15 cellular contexts compared by ENCODE assay signal in the genomic region with DNA sequence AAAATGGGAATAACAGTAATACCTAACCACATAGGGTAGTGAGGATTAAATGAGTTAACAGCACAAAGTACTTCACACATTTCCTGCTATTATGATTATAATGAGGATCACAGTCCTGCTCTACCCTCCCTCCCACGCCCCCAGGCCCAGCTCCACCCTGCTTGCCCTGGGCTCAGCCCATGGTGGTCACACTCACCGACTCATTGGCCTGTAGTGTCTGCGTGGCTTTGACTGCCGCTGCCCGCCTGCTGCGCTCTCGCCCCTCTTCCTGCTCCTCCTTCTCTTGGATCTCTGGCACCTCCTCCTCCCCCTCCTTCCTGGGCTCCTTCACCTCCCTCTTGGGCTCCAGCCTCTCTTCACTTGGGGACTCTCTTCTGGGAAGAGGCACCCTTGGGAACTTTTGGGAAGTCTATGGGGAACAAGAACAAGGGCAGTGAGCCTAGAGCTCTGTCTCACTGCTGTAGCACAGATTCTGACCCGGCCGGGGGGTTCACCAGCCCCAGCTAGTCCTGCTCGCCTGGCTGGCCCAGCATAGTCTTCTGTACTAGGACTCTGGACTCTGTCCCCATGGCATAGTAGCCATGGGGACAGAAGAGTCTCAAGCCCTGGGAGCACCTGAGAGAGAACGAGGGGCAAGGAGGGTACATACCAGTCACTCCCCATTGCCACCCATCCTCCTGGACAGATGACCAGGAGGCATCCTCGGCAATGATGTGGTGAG. TPM values are rescaled to one million over a fixed set of nuclear protein-coding genes. Genes with fewer than 3 reads are reported as not detected.
DNase-seq lines count a peak whose midpoint lies in the region; ATAC-seq, FAIRE-seq and TF ChIP-seq lines count a peak whose summit lies in the region.
"Had no signal": no experiment of that assay in that cellular context is flagged by ENCODE, and none has a peak within 500 bp of the region (broad histone marks: within the 10 kb centered on the region; RNA-seq: fewer than 3 reads in every experiment).

No MANE protein-coding gene starts in this region.

- H3K36me3 ChIP-seq in left ventricle myocardium inferior (peaks cover 88% of the 10 kb centered on the region), GM12878 (ENCODE audit: control insufficient read depth in 2 of 2, insufficient read depth in 2 of 2, low read length in 1 of 2) (peaks cover 56 to 72% of the 10 kb centered on the region in 2 experiments), uterus (no peaks in the 10 kb centered on the region)

- no peak overlapping the region for H3K4me2 ChIP-seq in GM12878 (ENCODE audit: control insufficient read depth, insufficient read depth)

- no peak overlapping the region for H2AFZ ChIP-seq in GM12878 (ENCODE audit: control insufficient read depth, low read depth, low read length)

- no peaks in the 10 kb centered on the region for H3K9me3 ChIP-seq in left ventricle myocardium inferior (replicated peaks)
- H3K9me3 ChIP-seq in GM12878 (replicated peaks; ENCODE audit: control insufficient read depth, insufficient read depth, low read length), result no peaks in the 10 kb centered on the region
- H3K9me3 ChIP-seq in uterus, result no peaks in the 10 kb centered on the region

- no peak for TF ChIP-seq EP300 in GM12878 (IDR thresholded peaks at IDR 0.05; ENCODE audit: borderline replicate concordance in 1 of 2, control insufficient read depth in 1 of 2, low read depth in 2 of 2, low read length in 2 of 2)

- TF ChIP-seq POLR2A in GM12878 (IDR thresholded peaks at IDR 0.05; ENCODE audit: low read depth, low read length), result peak; percentile 66
- no peak for TF ChIP-seq POLR2A in uterus (IDR thresholded peaks at IDR 0.05)

- POLR2A ChIA-PET in GM12878 (lab: Charles Lee), result interaction anchor here (0.5 kb wide), 1 partner anchor 33 kb away, joined by 4 read pairs; no protein-coding TSS in a partner anchor
- POLR2A ChIA-PET in naive thymus-derived CD8-positive, alpha-beta T cell (lab: Charles Lee), result interaction anchor here (0.5 to 1.7 kb wide), 3 partner anchors 12 to 76 kb away, joined by 4 to 7 read pairs (median 4); partner anchors contain the start of gene DNAL1

- H3K27ac ChIP-seq in left ventricle myocardium inferior (replicated peaks), result peak overlapping the region; percentile 21
- no peak overlapping the region for H3K27ac ChIP-seq in GM12878 (ENCODE audit: control insufficient read depth, insufficient read depth)
- H3K27ac ChIP-seq in uterus, result peak overlapping the region; percentile 38 to 39
- H3K27ac ChIP-seq: foreskin keratinocyte had no signal

- SMC1A ChIA-PET in GM12878 (lab: Charles Lee; ENCODE audit: uncharacterized antibody, unreplicated experiment), result no interaction called here

- intact Hi-C loops in left ventricle myocardium inferior (cut with micrococcal nuclease), result no loop called here
- intact Hi-C loops in Right ventricle myocardium inferior (cut with DNase I), result no loop called here
- intact Hi-C loops in GM12878 (cut with micrococcal nuclease; ENCODE audit: unreplicated experiment), result no loop called here
- intact Hi-C loops in uterus (cut with DNase I; ENCODE audit: low total_unique reads), result loop anchor here (10.0 kb wide), 1 partner anchor 76 kb away; the partner anchor contains the start of gene DNAL1

- no TSS peak for BruUV-seq in GM12878 (replicated peaks; lab: Mats Ljungman, UMichigan)

- DNase-seq in left ventricle myocardium inferior (no peak), Right ventricle myocardium inferior (ENCODE audit: missing footprints) (no peak), GM12878 (ENCODE audit: low read depth, low spot score) (no peak), uterus (no peak), NCI-H345 treated with DMSO at 0.1 percent for 48 hours (lab: John Stamatoyannopoulos, UW; ENCODE audit: unreplicated experiment) (no peak), DMS 273 (lab: John Stamatoyannopoulos, UW; ENCODE audit: unreplicated experiment) (no peak)
- DNase-seq in naive thymus-derived CD8-positive, alpha-beta T cell, result no peak
- DNase-seq in stimulated activated CD4-positive, alpha-beta T cell treated with anti-CD3 and anti-CD28 coated beads, Interleukin-15, amount 100 ng/mL, for 24 hours, result no peak
- DNase-seq: activated CD8-positive, alpha-beta memory T cell treated with anti-CD3 and anti-CD28 coated beads, Interleukin-2, amount 50 U/mL, for 48 hours; effector memory CD4-positive, alpha-beta T cell; foreskin keratinocyte; KG1; NCI-H2029; NK-92 treated with Interleukin-12 subunit alpha and Interleukin-12 subunit beta, amount 100 ng/mL, for 24 hours had no signal

- no peak overlapping the region for H3K9ac ChIP-seq in GM12878 (ENCODE audit: control insufficient read depth, insufficient read depth, low read length)

- no peaks in the 10 kb centered on the region for H3K9me3 Mint-ChIP-seq in naive thymus-derived CD8-positive, alpha-beta T cell

- in situ Hi-C loops in GM12878 (cut with MboI), result no loop called here

- H3K4me3 Mint-ChIP-seq in naive thymus-derived CD8-positive, alpha-beta T cell, result no peak overlapping the region

- peaks cover 0 to 6% (median 2%) of the 10 kb centered on the region in 4 donors for H3K4me1 Mint-ChIP-seq in naive thymus-derived CD8-positive, alpha-beta T cell

- RAD21 ChIA-PET in GM12878 (lab: Charles Lee; ENCODE audit: unreplicated experiment), result no interaction called here

- peak overlapping the region in 9 of 10 donors; percentile 26 to 88 (median 65) for H3K27ac Mint-ChIP-seq in naive thymus-derived CD8-positive, alpha-beta T cell

- H3K27me3 Mint-ChIP-seq in naive thymus-derived CD8-positive, alpha-beta T cell, result no peaks in the 10 kb centered on the region

- H3K27me3 ChIP-seq in left ventricle myocardium inferior (ENCODE audit: low read depth) (no peaks in the 10 kb centered on the region), GM12878 (replicated peaks in 1 of 2; ENCODE audit: control insufficient read depth in 2 of 2, insufficient read depth in 2 of 2, low read length in 1 of 2) (no peaks in the 10 kb centered on the region), uterus (no peaks in the 10 kb centered on the region)
- H3K27me3 ChIP-seq: foreskin keratinocyte had no signal

- CTCF ChIA-PET in GM12878 (lab: Yijun Ruan, JAX), result interaction anchor here (0.5 to 0.6 kb wide), 2 partner anchors 10 to 105 kb away, joined by 3 read pairs; no protein-coding TSS in a partner anchor

- no peak for TF ChIP-seq RAD21 in GM12878 (IDR thresholded peaks at IDR 0.05; ENCODE audit: insufficient read depth, low read depth, low read length)

- WGBS in GM12878 (ENCODE audit: insufficient coverage, insufficient replicate concordance, low lambda C conversion rate, missing lambda C conversion rate), result 99% methylated on average over 10 of the region's 12 CpGs

- H3K36me3 Mint-ChIP-seq in naive thymus-derived CD8-positive, alpha-beta T cell, result peaks cover 6 to 91% (median 16%) of the 10 kb centered on the region in 3 donors

- H3K4me3 ChIP-seq in left ventricle myocardium inferior (no peak overlapping the region), GM12878 (no peak overlapping the region), uterus (no peak overlapping the region)
- H3K4me3 ChIP-seq: skin epidermis had no signal

- H4K20me1 ChIP-seq in GM12878 (ENCODE audit: control insufficient read depth, insufficient read depth), result peaks cover 2% of the 10 kb centered on the region

- H3K79me2 ChIP-seq in GM12878 (ENCODE audit: control insufficient read depth, insufficient read depth, low read length), result no peaks in the 10 kb centered on the region

- TF ChIP-seq CTCF in left ventricle myocardium inferior (IDR thresholded peaks at IDR 0.05; ENCODE audit: borderline replicate concordance) (no peak), GM12878 (IDR thresholded peaks at IDR 0.05 in 2 of 3, conservative IDR thresholded peaks at IDR 0.05 in 1 of 3; ENCODE audit: control insufficient read depth in 2 of 3, extremely low read depth in 1 of 3, insufficient read depth in 1 of 3, low read depth in 3 of 3, low read length in 3 of 3) (no peak), uterus (IDR thresholded peaks at IDR 0.05) (no peak)

- no peak for FAIRE-seq in GM12878 (lab: Jason Lieb, UNC)

- H3K4me1 ChIP-seq in left ventricle myocardium inferior (peaks cover 72% of the 10 kb centered on the region), GM12878 (ENCODE audit: control insufficient read depth, insufficient read depth, low read length) (no peaks in the 10 kb centered on the region), uterus (peaks cover 4 to 29% of the 10 kb centered on the region in 2 donors)
- H3K4me1 ChIP-seq: foreskin keratinocyte had no signal

- no peak for ATAC-seq in Right ventricle myocardium inferior
- ATAC-seq in GM12878, result no peak
- no peak for ATAC-seq in naive thymus-derived CD8-positive, alpha-beta T cell
- ATAC-seq: foreskin keratinocyte had no signal

TF ChIP-seq in GM12878, 131 proteins besides CTCF, POLR2A, EP300 and RAD21 (continues in another document):
- no peak for TF ChIP-seq USF1 (IDR thresholded peaks at IDR 0.05; ENCODE audit: borderline replicate concordance, extremely low read length, insufficient read depth, low read depth, low read length)
- TF ChIP-seq WRNIP1 (IDR thresholded peaks at IDR 0.05; ENCODE audit: borderline replicate concordance, low read depth, low read length), result no peak

RNA-seq across cellular contexts. Expression of gene PNMA1, which starts 7.1 kb away (rescaled TPM):
- total RNA-seq in left ventricle myocardium inferior (19.2 TPM), Right ventricle myocardium inferior (14.9 TPM), GM12878 (2014; rRNA removed) (3.8 and 4.0 TPM in 2 replicates), GM12878 (2014; rRNA removed; fragmentation: Illumina TruSeq; extraction: Trizol) (6.8 TPM in 2 replicates), GM12878 (2021) (22.4 and 24.0 TPM in 2 replicates), uterus (10 to 100 TPM; 12.6 to 58.0 (median 39.4) TPM)
- total RNA-seq in GM12878 (2013; cell fraction: nucleolus; rRNA removed), result 8.8 and 10.1 TPM in 2 replicates
- 7.3 TPM for polyA plus RNA-seq in GM12878 (2011; ENCODE audit: low read depth)
- polyA plus RNA-seq in GM12878 (2011; rRNA removed) (7.8 and 9.7 TPM in 2 replicates), GM12878 (2014; fragmentation: Illumina TruSeq; extraction: Trizol) (14.0 and 14.4 TPM in 2 replicates), GM12878 (2014; fragmentation: Nextera tagmentation; extraction: Ambion mirVana) (1 to 10 TPM; 1.8 to 6.5 TPM), GM12878 (2014; rRNA removed) (14.4 and 15.3 TPM in 2 replicates), GM12878 (2016; fragmentation: Nextera tagmentation; extraction: Ambion mirVana) (10 to 100 TPM; 35.0 to 39.3 TPM)
- polyA plus RNA-seq in GM12878 (2011; cell fraction: cytosol; rRNA removed), result 7.1 and 7.2 TPM in 2 replicates
- 7.9 and 9.2 TPM in 2 replicates for polyA plus RNA-seq in GM12878 (2011; cell fraction: nucleus; rRNA removed)
- polyA plus RNA-seq in GM12878 (2012), result 9.3 and 11.6 TPM in 2 replicates
- 5.3 and 7.1 TPM in 2 replicates for polyA minus RNA-seq in GM12878 (2011; rRNA and poly(A)+ RNA removed)
- 3.3 and 3.7 TPM in 2 replicates for polyA minus RNA-seq in GM12878 (2011; cell fraction: cytosol; rRNA and poly(A)+ RNA removed)
- polyA minus RNA-seq in GM12878 (2011; cell fraction: nucleus; rRNA and poly(A)+ RNA removed), result 3.6 and 4.6 TPM in 2 replicates
- 10 to 100 TPM; 40.0 to 43.4 TPM for total RNA-seq in naive thymus-derived CD8-positive, alpha-beta T cell
- 10 to 100 TPM; 31.6 to 37.2 (median 37.2) TPM for polyA plus RNA-seq in naive thymus-derived CD8-positive, alpha-beta T cell
